In genomic region chrX:21972721-21973120, GRCh38 we compare ENCODE assay signal across 9 cellular contexts. TPM values are rescaled to one million over a fixed set of nuclear protein-coding genes. Genes with fewer than 3 reads are reported as not detected.
A peak's percentile ranks its signal among the peaks of the same experiment; 100 is the strongest.
DNase-seq lines count a peak whose midpoint lies in the region; ATAC-seq, FAIRE-seq and TF ChIP-seq lines count a peak whose summit lies in the region.
"Had no signal": no experiment of that assay in that cellular context is flagged by ENCODE, and none has a peak within 500 bp of the region (broad histone marks: within the 10 kb centered on the region; RNA-seq: fewer than 3 reads in every experiment).

No MANE protein-coding gene starts in this region.

- DNase-seq in activated CD4-positive, CD25-positive, alpha-beta regulatory T cell treated with anti-CD3 and anti-CD28 coated beads, Interleukin-2, amount 50 U/mL, for 72 hours, result no peak
- peak; percentile 68 for DNase-seq in activated CD8-positive, alpha-beta T cell treated with anti-CD3 and anti-CD28 coated beads for 36 hours
- DNase-seq in heart right ventricle (no peak), transverse colon (no peak), frontal cortex (ENCODE audit: low spot score in 2 of 2) (no peak), NCI-H226 (no peak)

- H3K4me1 ChIP-seq in heart right ventricle (peaks cover 0 to 5% (median 0%) of the 10 kb centered on the region in 9 donors), transverse colon (peaks cover 0 to 24% (median 0%) of the 10 kb centered on the region in 4 donors)

- H3K4me3 Mint-ChIP-seq in activated CD8-positive, alpha-beta T cell treated with anti-CD3 and anti-CD28 coated beads for 36 hours, result no peak overlapping the region

- H3K27ac ChIP-seq in heart right ventricle (peak overlapping the region in 2 of 10 donors; percentile 11 to 39), transverse colon (peak overlapping the region; percentile 63 to 79 (median 70))

- peaks cover 35% of the 10 kb centered on the region for H3K4me1 Mint-ChIP-seq in activated CD8-positive, alpha-beta T cell treated with anti-CD3 and anti-CD28 coated beads for 36 hours (ENCODE audit: low read depth)

- in situ Hi-C loops in transverse colon (cut with MboI; ENCODE audit: low pct_ligation_motif_present in 1 of 4, low pct_unique_long_range_greater_than_20kb in 1 of 4, low sequenced_read_pairs in 3 of 4), result no loop called here

- WGBS in heart right ventricle, 2 donors, result 55 to 58% methylated on average over 6 to 7 of the region's 7 CpGs
- whole genome bisulfite sequencing in transverse colon (ENCODE audit: low coverage in 1 of 2), 2 donors, result 89% methylated on average over 7 of the region's 7 CpGs; no CpG with 5 or more reads in 1 of the 2 donors

- POLR2A ChIA-PET in activated CD8-positive, alpha-beta T cell treated with anti-CD3 and anti-CD28 coated beads for 36 hours (lab: Charles Lee), result interaction anchor here (1.0 to 1.9 kb wide), 2 partner anchors 12 to 133 kb away, joined by 3 to 5 read pairs; partner anchors contain the start of gene MBTPS2

- no peaks in the 10 kb centered on the region for H3K9me3 ChIP-seq in heart right ventricle
- no peaks in the 10 kb centered on the region for H3K9me3 ChIP-seq in transverse colon
- H3K9me3 ChIP-seq: mucosa of descending colon had no signal

- peak; percentile 65 to 70 for ATAC-seq in activated CD4-positive, CD25-positive, alpha-beta regulatory T cell treated with anti-CD3 and anti-CD28 coated beads, Interleukin-2, amount 50 U/mL, for 24 hours
- ATAC-seq in activated CD8-positive, alpha-beta T cell treated with anti-CD3 and anti-CD28 coated beads for 36 hours, result peak; percentile 89
- peak in 6 of 8 donors; percentile 49 to 88 (median 84) for ATAC-seq in heart right ventricle
- no peak for ATAC-seq in GM21381 (IDR thresholded peaks at IDR 0.05; ENCODE audit: unreplicated experiment)

- H3K4me3 ChIP-seq in heart right ventricle (no peak overlapping the region), transverse colon (no peak overlapping the region)
- H3K4me3 ChIP-seq: mucosa of descending colon had no signal

- H3K36me3 ChIP-seq in heart right ventricle (peaks cover 0 to 55% (median 0%) of the 10 kb centered on the region in 9 donors), transverse colon (no peaks in the 10 kb centered on the region)

- H3K36me3 Mint-ChIP-seq in activated CD8-positive, alpha-beta T cell treated with anti-CD3 and anti-CD28 coated beads for 36 hours (ENCODE audit: low read depth), result peaks cover 50% of the 10 kb centered on the region

- H3K27ac Mint-ChIP-seq in activated CD8-positive, alpha-beta T cell treated with anti-CD3 and anti-CD28 coated beads for 36 hours, result peak overlapping the region; percentile 92

- TF ChIP-seq CTCF in activated CD8-positive, alpha-beta T cell treated with anti-CD3 and anti-CD28 coated beads for 36 hours (IDR thresholded peaks at IDR 0.05), result no peak
- no peak for TF ChIP-seq CTCF in heart right ventricle (IDR thresholded peaks at IDR 0.05)
- peak in 1 of 5 experiments; percentile 21 for TF ChIP-seq CTCF in transverse colon (IDR thresholded peaks at IDR 0.05)

- no peaks in the 10 kb centered on the region for H3K27me3 ChIP-seq in heart right ventricle
- H3K27me3 ChIP-seq in transverse colon, result no peaks in the 10 kb centered on the region

- no peak for TF ChIP-seq EP300 in transverse colon (IDR thresholded peaks at IDR 0.05; ENCODE audit: low read depth)

- no peaks in the 10 kb centered on the region for H3K27me3 Mint-ChIP-seq in activated CD8-positive, alpha-beta T cell treated with anti-CD3 and anti-CD28 coated beads for 36 hours

- no peak for TF ChIP-seq POLR2A in transverse colon (IDR thresholded peaks at IDR 0.05)

- intact Hi-C loops in activated CD8-positive, alpha-beta T cell treated with anti-CD3 and anti-CD28 coated beads for 36 hours (cut with micrococcal nuclease), result no loop called here
- intact Hi-C loops in heart right ventricle (cut with DNase I) (loop anchor here in 2 of 10 donors (10.0 kb wide), 2 partner anchors 138 to 1448 kb away; partner anchors contain the start of gene MBTPS2 (in 1 of the 2)), transverse colon (cut with DNase I; ENCODE audit: low total_unique reads) (no loop called here)

- FAIRE-seq in frontal cortex (lab: Jason Lieb, UNC), result no peak

- CTCF ChIA-PET in activated CD8-positive, alpha-beta T cell treated with anti-CD3 and anti-CD28 coated beads for 36 hours (lab: Charles Lee), result interaction anchor here (1.4 to 2.8 kb wide), 2 partner anchors 13 to 24 kb away, joined by 3 to 16 read pairs; no protein-coding TSS in a partner anchor

- H3K9me3 Mint-ChIP-seq in activated CD8-positive, alpha-beta T cell treated with anti-CD3 and anti-CD28 coated beads for 36 hours, result no peaks in the 10 kb centered on the region

RNA-seq across cellular contexts. Expression of gene SMS, which starts 32.2 kb away (rescaled TPM):
- 100 to 1,000 TPM; 175 to 184 TPM for total RNA-seq in activated CD8-positive, alpha-beta T cell treated with anti-CD3 and anti-CD28 coated beads for 36 hours
- 10 to 100 TPM; 44.0 to 70.9 (median 53.5) TPM for total RNA-seq in heart right ventricle
- polyA plus RNA-seq in heart right ventricle, result 10 to 100 TPM; 22.3 to 65.4 TPM
- 10 to 100 TPM; 32.4 to 95.4 (median 43.8) TPM for total RNA-seq in transverse colon
- total RNA-seq in frontal cortex, result 218 TPM

RNA-seq across cellular contexts. Expression of gene PHEX, which starts 59.4 kb away (rescaled TPM):
- total RNA-seq in activated CD8-positive, alpha-beta T cell treated with anti-CD3 and anti-CD28 coated beads for 36 hours, result 10 to 100 TPM; 22.7 to 25.2 TPM
- total RNA-seq in heart right ventricle, result under 1 TPM in 8 of 10 donors, not detected in 2; 0.07 to 0.36 (median 0.21) TPM
- polyA plus RNA-seq in heart right ventricle, result under 1 TPM in 1 of 2 donors, not detected in 1; 0.01 TPM
- under 1 TPM in 2 of 4 donors, not detected in 2; 0.14 to 0.20 TPM for total RNA-seq in transverse colon
- total RNA-seq in frontal cortex, result 2.0 TPM
